In genomic region chrX:54496936-54497335, GRCh38 we compare ENCODE assay signal across 14 cellular contexts. TPM values are rescaled to one million over a fixed set of nuclear protein-coding genes. Genes with fewer than 3 reads are reported as not detected.
DNase-seq lines count a peak whose midpoint lies in the region; ATAC-seq and TF ChIP-seq lines count a peak whose summit lies in the region.
"Had no signal": no experiment of that assay in that cellular context is flagged by ENCODE, and none has a peak within 500 bp of the region (broad histone marks: within the 10 kb centered on the region; RNA-seq: fewer than 3 reads in every experiment).

No MANE protein-coding gene starts in this region.

- WGBS in esophagus muscularis mucosa, result 83% methylated on average over 6 of the region's 6 CpGs
- 78 to 82% (median 80%) methylated on average over 6 of the region's 6 CpGs for WGBS in ovary, 3 donors

- TF ChIP-seq EP300 in esophagus muscularis mucosa (IDR thresholded peaks at IDR 0.05), result no peak
- TF ChIP-seq EP300 in ovary (IDR thresholded peaks at IDR 0.05), result no peak

- H3K9me3 ChIP-seq in Panc1 (ENCODE audit: control insufficient read depth, insufficient read depth, low read depth, low read length) (no peaks in the 10 kb centered on the region), esophagus muscularis mucosa (no peaks in the 10 kb centered on the region), ovary (no peaks in the 10 kb centered on the region)
- H3K9me3 ChIP-seq: mucosa of descending colon, upper lobe of left lung had no signal

- in situ Hi-C loops in Panc1 (cut with HindIII; ENCODE audit: low pct_unique_long_range_greater_than_20kb, low sequenced_read_pairs), result no loop called here

- H3K4me1 ChIP-seq in Panc1 (ENCODE audit: control insufficient read depth, insufficient read depth, low read length) (peaks cover 11% of the 10 kb centered on the region), esophagus muscularis mucosa (peaks cover 2 to 31% (median 26%) of the 10 kb centered on the region in 4 donors), ovary (ENCODE audit: insufficient read depth) (no peaks in the 10 kb centered on the region)

- no peaks in the 10 kb centered on the region for H3K36me3 Mint-ChIP-seq in T-helper 1 cell treated with Interleukin-12 subunit alpha and Interleukin-12 subunit beta and Interleukin-4 antibody, amounts not matched to agents 30 μg/mL and 1 μg/mL, for 36 hours (ENCODE audit: low read depth)

- H3K36me3 ChIP-seq in Panc1 (ENCODE audit: control insufficient read depth, insufficient read depth, low read length) (no peaks in the 10 kb centered on the region), esophagus muscularis mucosa (no peaks in the 10 kb centered on the region), ovary (no peaks in the 10 kb centered on the region)
- H3K36me3 ChIP-seq: upper lobe of left lung had no signal

- H3K9me3 Mint-ChIP-seq in T-helper 1 cell treated with Interleukin-12 subunit alpha and Interleukin-12 subunit beta and Interleukin-4 antibody, amounts not matched to agents 30 μg/mL and 1 μg/mL, for 36 hours, result no peaks in the 10 kb centered on the region

- TF ChIP-seq CTCF in Panc1 (IDR thresholded peaks at IDR 0.05) (no peak), esophagus muscularis mucosa (IDR thresholded peaks at IDR 0.05) (no peak), ovary (IDR thresholded peaks at IDR 0.05) (no peak)

- peaks cover 54% of the 10 kb centered on the region for H3K27me3 Mint-ChIP-seq in T-helper 1 cell treated with Interleukin-12 subunit alpha and Interleukin-12 subunit beta and Interleukin-4 antibody, amounts not matched to agents 30 μg/mL and 1 μg/mL, for 36 hours (ENCODE audit: low read depth)

- H3K27ac Mint-ChIP-seq in T-helper 1 cell treated with Interleukin-12 subunit alpha and Interleukin-12 subunit beta and Interleukin-4 antibody, amounts not matched to agents 30 μg/mL and 1 μg/mL, for 36 hours, result no peak overlapping the region

- CTCF ChIA-PET in Panc1 (lab: Charles Lee), result no interaction called here

- TF ChIP-seq POLR2A in esophagus muscularis mucosa (IDR thresholded peaks at IDR 0.05; ENCODE audit: low read depth), result no peak
- no peak for TF ChIP-seq POLR2A in ovary (IDR thresholded peaks at IDR 0.05)

- DNase-seq in T-helper 1 cell, result no peak
- DNase-seq in Panc1 (ENCODE audit: low read depth, low spot score), result no peak
- DNase-seq in esophagus muscularis mucosa (ENCODE audit: extremely low spot score), result no peak
- DNase-seq in ovary, result no peak
- no peak for DNase-seq in COLO829 (ENCODE audit: low spot score)
- DNase-seq: dermis blood vessel endothelial cell, mucosa of descending colon, NCI-H2029, small intestine, upper lobe of left lung had no signal

- H3K4me3 ChIP-seq in Panc1 (ENCODE audit: low read depth in 2 of 2, low read length in 2 of 2), result no peak overlapping the region
- no peak overlapping the region for H3K4me3 ChIP-seq in esophagus muscularis mucosa
- H3K4me3 ChIP-seq in ovary, result no peak overlapping the region
- H3K4me3 ChIP-seq: mucosa of descending colon had no signal

- H3K4me1 Mint-ChIP-seq in T-helper 1 cell treated with Interleukin-12 subunit alpha and Interleukin-12 subunit beta and Interleukin-4 antibody, amounts not matched to agents 30 μg/mL and 1 μg/mL, for 36 hours (ENCODE audit: low read depth), result peaks cover 5% of the 10 kb centered on the region

- H3K4me3 Mint-ChIP-seq in T-helper 1 cell treated with Interleukin-12 subunit alpha and Interleukin-12 subunit beta and Interleukin-4 antibody, amounts not matched to agents 30 μg/mL and 1 μg/mL, for 36 hours, result peak overlapping the region; percentile 76

- H3K27me3 ChIP-seq in Panc1 (ENCODE audit: control insufficient read depth, insufficient read depth, low read length), result no peaks in the 10 kb centered on the region
- H3K27me3 ChIP-seq in esophagus muscularis mucosa, result no peaks in the 10 kb centered on the region
- no peaks in the 10 kb centered on the region for H3K27me3 ChIP-seq in ovary

- no peak for ATAC-seq in Panc1
- ATAC-seq in HG02759 (IDR thresholded peaks at IDR 0.05; ENCODE audit: unreplicated experiment), result no peak
- no peak for ATAC-seq in GM18511 (IDR thresholded peaks at IDR 0.05; ENCODE audit: unreplicated experiment)
- ATAC-seq: activated CD4-positive, CD25-positive, alpha-beta regulatory T cell treated with anti-CD3 and anti-CD28 coated beads, Interleukin-2, amount 50 U/mL, for 24 hours had no signal

- no TSS peak for BruUV-seq in Panc1 (replicated peaks; lab: Mats Ljungman, UMichigan)

- intact Hi-C loops in Panc1 (cut with micrococcal nuclease; ENCODE audit: unreplicated experiment), result no loop called here
- intact Hi-C loops in esophagus muscularis mucosa (cut with DNase I), result no loop called here
- intact Hi-C loops in ovary (cut with DNase I), result no loop called here

- H3K27ac ChIP-seq in Panc1 (ENCODE audit: low read length) (peak overlapping the region; percentile 77; the same call in 1 of the 2 replicates), esophagus muscularis mucosa (replicated peaks in 1 of 4) (peak overlapping the region; percentile 78 to 84 (median 80)), ovary (peak overlapping the region; percentile 20 to 74)

- POLR2A ChIA-PET in Panc1 (lab: Charles Lee), result interaction anchor here (0.5 kb wide), 1 partner anchor 32 kb away, joined by 3 read pairs; no protein-coding TSS in a partner anchor

RNA-seq across cellular contexts. Expression of gene FGD1, which starts 0.9 kb away (rescaled TPM):
- 14.1 TPM for total RNA-seq in Panc1 (2021; ENCODE audit: unreplicated experiment)
- 15.4 TPM for polyA plus RNA-seq in Panc1 (2012; ENCODE audit: insufficient read length)
- total RNA-seq in esophagus muscularis mucosa, result 10 to 100 TPM in 1 of 4 donors, 1 to 10 TPM in 3; 3.7 to 11.4 (median 6.3) TPM
- 10 to 100 TPM in 5 of 7 donors, 1 to 10 TPM in 2; 4.3 to 14.7 (median 13.0) TPM for total RNA-seq in ovary
- polyA plus RNA-seq in ovary, result 1 to 10 TPM; 5.3 to 6.3 TPM

RNA-seq across cellular contexts. Expression of gene GNL3L, which starts 33.1 kb away (rescaled TPM):
- total RNA-seq in Panc1 (2021; ENCODE audit: unreplicated experiment) (62.5 TPM), esophagus muscularis mucosa (10 to 100 TPM; 22.0 to 29.6 (median 26.3) TPM), ovary (10 to 100 TPM; 14.2 to 42.2 (median 24.6) TPM)
- polyA plus RNA-seq in Panc1 (2012; ENCODE audit: insufficient read length), result 16.0 TPM
- 10 to 100 TPM in 1 of 2 donors, 1 to 10 TPM in 1; 5.8 to 18.4 TPM for polyA plus RNA-seq in ovary

RNA-seq across cellular contexts. Expression of gene TSR2, which starts 56.7 kb away (rescaled TPM):
- total RNA-seq in Panc1 (2021; ENCODE audit: unreplicated experiment) (37.9 TPM), esophagus muscularis mucosa (10 to 100 TPM; 28.2 to 34.0 (median 31.3) TPM), ovary (10 to 100 TPM; 15.7 to 41.3 (median 37.4) TPM)
- polyA plus RNA-seq in Panc1 (2012; ENCODE audit: insufficient read length), result 43.0 TPM
- 10 to 100 TPM; 39.9 to 70.8 TPM for polyA plus RNA-seq in ovary
